ENCODE assay signal across 8 cellular contexts in the genomic region with DNA sequence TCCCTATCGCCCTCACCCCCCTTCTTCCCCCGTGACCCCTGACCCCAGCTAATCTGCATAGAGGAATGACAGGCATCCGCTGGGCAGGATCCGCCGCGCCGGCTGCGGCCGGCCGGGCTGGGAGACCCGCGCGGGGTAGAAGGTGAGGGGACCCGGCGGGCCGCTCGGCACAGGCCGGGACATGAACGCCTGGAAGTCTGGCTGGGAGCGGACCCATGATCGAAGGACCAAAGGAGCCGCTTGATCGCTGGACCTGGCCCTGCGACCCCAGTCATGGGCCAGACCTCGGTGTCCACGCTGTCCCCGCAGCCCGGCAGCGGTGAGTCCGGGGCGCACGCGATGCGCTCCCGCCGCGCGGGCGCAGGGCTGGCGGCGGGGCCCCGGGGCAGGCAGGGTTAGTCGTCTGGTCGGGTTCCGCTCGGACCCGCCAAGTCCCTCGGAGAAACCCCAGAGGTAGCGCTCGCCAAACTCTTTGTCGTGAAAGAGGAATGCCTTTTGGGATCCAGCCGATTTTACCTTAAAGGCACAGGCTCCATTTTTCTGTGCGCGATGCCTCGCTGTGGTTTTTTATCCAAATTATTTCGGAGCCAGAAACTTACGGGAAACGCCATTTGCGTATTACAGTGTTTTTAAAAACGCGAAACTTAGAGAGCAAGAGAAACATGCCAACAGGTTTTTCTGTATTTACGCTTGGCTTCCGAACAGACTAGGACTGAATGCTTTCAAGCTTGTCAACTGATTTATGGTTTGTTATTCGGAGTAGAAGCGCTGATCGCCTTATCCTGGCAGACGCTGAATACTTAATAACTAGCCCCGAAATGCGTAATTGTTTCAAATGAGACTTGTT. TPM values are rescaled to one million over a fixed set of nuclear protein-coding genes. Genes with fewer than 3 reads are reported as not detected.
A peak's percentile ranks its signal among the peaks of the same experiment; 100 is the strongest.
DNase-seq lines count a peak whose midpoint lies in the region; ATAC-seq and TF ChIP-seq lines count a peak whose summit lies in the region.

A gene (plus strand): TSS at position 75 of the 847 bp plus-strand sequence. CDS start 199 bp downstream, at position 274.

- TF ChIP-seq POLR2A in testis (IDR thresholded peaks at IDR 0.05): no peak

- H3K27ac ChIP-seq in CD4-positive, CD25-positive, alpha-beta regulatory T cell (ENCODE audit: insufficient read depth, low read length, poor library complexity, severe bottlenecking): no peak within 1 kb of the TSS
- H3K27ac ChIP-seq in testis: peak within 1 kb of the TSS; percentile 92 to 96

- H3K4me1 Mint-ChIP-seq in CD4-positive, CD25-positive, alpha-beta regulatory T cell: peaks cover 26 to 57% (median 48%) of the 10 kb centered on the region in 4 donors

- no peak for TF ChIP-seq CTCF in testis (IDR thresholded peaks at IDR 0.05)

- H3K9ac ChIP-seq in adipocyte (ENCODE audit: low read length): peak within 1 kb of the TSS; percentile 96

- DNase-seq in CD4-positive, CD25-positive, alpha-beta regulatory T cell: peak; percentile 25 to 51 (median 42)
- DNase-seq in SW 1271 (lab: John Stamatoyannopoulos, UW) (peak; percentile 35 to 52), adipocyte (ENCODE audit: low read depth) (peak; percentile 82), head of caudate nucleus (peak in 39 of 42 donors; percentile 4 to 70 (median 34)), nucleus accumbens (lab: John Stamatoyannopoulos, UW) (peak in 42 of 56 donors; percentile 2 to 60 (median 30)), testis (peak; percentile 85)

- H3K27me3 Mint-ChIP-seq in CD4-positive, CD25-positive, alpha-beta regulatory T cell: peaks cover 16% of the 10 kb centered on the region

- peaks cover 17% of the 10 kb centered on the region for H3K4me1 ChIP-seq in CD4-positive, CD25-positive, alpha-beta regulatory T cell (ENCODE audit: control insufficient read depth, insufficient read depth, low read length, poor library complexity, severe bottlenecking)
- H3K4me1 ChIP-seq in adipocyte (ENCODE audit: control insufficient read depth, insufficient read depth, low read length): peaks cover 56% of the 10 kb centered on the region
- peaks cover 34% of the 10 kb centered on the region for H3K4me1 ChIP-seq in testis

- H3K9me3 Mint-ChIP-seq in CD4-positive, CD25-positive, alpha-beta regulatory T cell: peaks cover 0 to 11% (median 0%) of the 10 kb centered on the region in 7 donors

- peaks cover 9% of the 10 kb centered on the region for H3K36me3 Mint-ChIP-seq in CD4-positive, CD25-positive, alpha-beta regulatory T cell

- peak; percentile 74 for ATAC-seq in CD4-positive, CD25-positive, alpha-beta regulatory T cell (ENCODE audit: low read depth in 2 of 2)
- peak; percentile 47 for ATAC-seq in HG03045 (IDR thresholded peaks at IDR 0.05; ENCODE audit: unreplicated experiment)
- ATAC-seq in HG02852 (IDR thresholded peaks at IDR 0.05; ENCODE audit: unreplicated experiment): no peak

- no peaks in the 10 kb centered on the region for H3K27me3 ChIP-seq in CD4-positive, CD25-positive, alpha-beta regulatory T cell (ENCODE audit: control insufficient read depth, insufficient read depth, low read length)
- H3K27me3 ChIP-seq in adipocyte (replicated peaks; ENCODE audit: control insufficient read depth, insufficient read depth, low read length) (no peaks in the 10 kb centered on the region), testis (no peaks in the 10 kb centered on the region)

- intact Hi-C loops in head of caudate nucleus (cut with DNase I): no loop called here
- intact Hi-C loops in testis (cut with DNase I; ENCODE audit: low total_unique reads): no loop called here

- H3K4me3 ChIP-seq in CD4-positive, CD25-positive, alpha-beta regulatory T cell (ENCODE audit: low read depth, low read length): peak within 1 kb of the TSS; percentile 79
- H3K4me3 ChIP-seq in adipocyte (ENCODE audit: low read length) (peak within 1 kb of the TSS; percentile 92), testis (peak within 1 kb of the TSS; percentile 81 to 84)

- peaks cover 3 to 4% of the 10 kb centered on the region in 2 experiments for H3K9me3 ChIP-seq in CD4-positive, CD25-positive, alpha-beta regulatory T cell (ENCODE audit: control insufficient read depth in 2 of 2, low read length in 2 of 2)
- H3K9me3 ChIP-seq in adipocyte (ENCODE audit: control insufficient read depth, low read length) (peaks cover 5% of the 10 kb centered on the region), testis (no peaks in the 10 kb centered on the region)

- 0% methylated on average over 21 to 69 of the region's 69 CpGs for WGBS in testis, 2 donors

- H3K4me3 Mint-ChIP-seq in CD4-positive, CD25-positive, alpha-beta regulatory T cell: peak within 1 kb of the TSS; percentile 78 to 90 (median 86)

- H3K27ac Mint-ChIP-seq in CD4-positive, CD25-positive, alpha-beta regulatory T cell: peak within 1 kb of the TSS in 2 of 3 donors; percentile 75 to 82

- H3K36me3 ChIP-seq in CD4-positive, CD25-positive, alpha-beta regulatory T cell (ENCODE audit: control insufficient read depth, insufficient read depth, low read length): no peaks in the 10 kb centered on the region
- H3K36me3 ChIP-seq in adipocyte (ENCODE audit: control insufficient read depth, insufficient read depth, low read length, severe bottlenecking) (no peaks in the 10 kb centered on the region), testis (ENCODE audit: low read depth, missing control alignments) (no peaks in the 10 kb centered on the region)

RNA-seq across cellular contexts. Expression of the gene that starts here (rescaled TPM):
- 70.2 TPM for total RNA-seq in CD4-positive, CD25-positive, alpha-beta regulatory T cell
- polyA plus RNA-seq in CD4-positive, CD25-positive, alpha-beta regulatory T cell: 10 to 100 TPM; 16.1 to 31.9 (median 23.7) TPM
- 100 to 1,000 TPM; 102 to 121 TPM for total RNA-seq in testis
- 18.3 TPM for polyA plus RNA-seq in testis (ENCODE audit: insufficient read depth, low read depth, low replicate concordance)

Comparison
In these comparisons a context has a peak if more than half of its experiments do, and no peak if none do; other contexts are left out.
1. DNase-seq: peak in every context shown above with its lines; median percentile 85 in testis; 82 in adipocyte; 44 in SW 1271; 42 in CD4-positive, CD25-positive, alpha-beta regulatory T cell; 34 in head of caudate nucleus; 30 in nucleus accumbens.